ENCODE assay signal across 33 cellular contexts in genomic region chr4:54794033-54794432, GRCh38.
"Had no signal": no experiment of that assay in that cellular context is flagged by ENCODE, and none has a peak within 500 bp of the region (broad histone marks: within the 10 kb centered on the region; RNA-seq: fewer than 3 reads in every experiment).

No MANE protein-coding gene starts in this region.

- H3K27ac ChIP-seq: SJCRH30 had no signal

- H3K36me3 ChIP-seq: MG63, SJCRH30 had no signal

- H3K4me1 ChIP-seq: SJCRH30 had no signal

- H3K4me3 ChIP-seq: MG63, SJCRH30 had no signal

- H3K27me3 Mint-ChIP-seq: activated naive CD8-positive, alpha-beta T cell; central memory CD8-positive, alpha-beta T cell had no signal

- H3K9me3 ChIP-seq: MG63, SK-N-SH had no signal

- H3K4me3 Mint-ChIP-seq: activated naive CD4-positive, alpha-beta T cell treated with anti-CD3 and anti-CD28 coated beads for 36 hours; activated naive CD8-positive, alpha-beta T cell; activated T-cell treated with anti-CD3 and anti-CD28 coated beads, Interleukin-2, amount 50 U/mL, for 4 hours; brain; central memory CD8-positive, alpha-beta T cell; T-helper 1 cell treated with Interleukin-12 subunit alpha and Interleukin-12 subunit beta and Interleukin-4 antibody, amounts not matched to agents 30 μg/mL and 1 μg/mL, for 36 hours; WTC11 had no signal

- H3K27ac Mint-ChIP-seq: activated naive CD4-positive, alpha-beta T cell treated with anti-CD3 and anti-CD28 coated beads for 36 hours; activated naive CD8-positive, alpha-beta T cell; brain; T-helper 1 cell treated with Interleukin-12 subunit alpha and Interleukin-12 subunit beta and Interleukin-4 antibody, amounts not matched to agents 30 μg/mL and 1 μg/mL, for 36 hours; WTC11 had no signal

- ATAC-seq: activated T-cell treated with anti-CD3 and anti-CD28 coated beads, Interleukin-2, amount 50 U/mL, for 4 hours; Panc1; WTC11 had no signal

- H3K4me2 ChIP-seq: SK-N-SH had no signal

- H3K9me3 Mint-ChIP-seq: activated naive CD4-positive, alpha-beta T cell treated with anti-CD3 and anti-CD28 coated beads for 36 hours; activated T-cell treated with anti-CD3 and anti-CD28 coated beads, Interleukin-2, amount 50 U/mL, for 4 hours; WTC11 had no signal

- H3K27me3 ChIP-seq: MG63, SJCRH30 had no signal

- H3K36me3 Mint-ChIP-seq: activated naive CD8-positive, alpha-beta T cell; brain; WTC11 had no signal

- H3K4me1 Mint-ChIP-seq: central memory CD8-positive, alpha-beta T cell; WTC11 had no signal

- H3K9ac ChIP-seq: SK-N-SH had no signal

- DNase-seq: activated CD4-positive, alpha-beta T cell treated with anti-CD3 and anti-CD28 coated beads for 48 hours; activated CD4-positive, alpha-beta T cell treated with anti-CD3 and anti-CD28 coated beads, Interleukin-2, amount 50 U/mL, for 4 hours; activated CD4-positive, CD25-positive, alpha-beta regulatory T cell treated with anti-CD3 and anti-CD28 coated beads, Interleukin-2, amount 50 U/mL, for 72 hours; activated CD8-positive, alpha-beta memory T cell treated with anti-CD3 and anti-CD28 coated beads for 24 hours; activated effector memory CD4-positive, alpha-beta T cell treated with anti-CD3 and anti-CD28 coated beads, Interleukin-2, amount 50 U/mL, for 16 hours; activated naive CD4-positive, alpha-beta T cell treated with anti-CD3 and anti-CD28 coated beads for 36 hours; activated T-cell treated with anti-CD3 and anti-CD28 coated beads, Interleukin-2, amount 50 U/mL, for 4 hours; amygdala; KG1; MG63; MV-4-11; NCI-H1092 treated with DMSO at 0.1 percent for 48 hours; NCI-H1436; NCI-H187 treated with DMSO at 0.1 percent for 48 hours; NCI-H2171; NCI-H2227 treated with DMSO at 0.1 percent for 48 hours; NCI-H446 treated with DMSO at 0.1 percent for 48 hours; NCI-H526; NCI-H774; NK-92 treated with Interleukin-12 subunit alpha and Interleukin-12 subunit beta, amount 100 ng/mL, for 24 hours; OCI-M1; Right ventricle myocardium superior; RPMI8226; SJCRH30; SK-N-SH; SW 1271; T-helper 9 cell had no signal
